8 cellular contexts compared by ENCODE assay signal in the genomic region with DNA sequence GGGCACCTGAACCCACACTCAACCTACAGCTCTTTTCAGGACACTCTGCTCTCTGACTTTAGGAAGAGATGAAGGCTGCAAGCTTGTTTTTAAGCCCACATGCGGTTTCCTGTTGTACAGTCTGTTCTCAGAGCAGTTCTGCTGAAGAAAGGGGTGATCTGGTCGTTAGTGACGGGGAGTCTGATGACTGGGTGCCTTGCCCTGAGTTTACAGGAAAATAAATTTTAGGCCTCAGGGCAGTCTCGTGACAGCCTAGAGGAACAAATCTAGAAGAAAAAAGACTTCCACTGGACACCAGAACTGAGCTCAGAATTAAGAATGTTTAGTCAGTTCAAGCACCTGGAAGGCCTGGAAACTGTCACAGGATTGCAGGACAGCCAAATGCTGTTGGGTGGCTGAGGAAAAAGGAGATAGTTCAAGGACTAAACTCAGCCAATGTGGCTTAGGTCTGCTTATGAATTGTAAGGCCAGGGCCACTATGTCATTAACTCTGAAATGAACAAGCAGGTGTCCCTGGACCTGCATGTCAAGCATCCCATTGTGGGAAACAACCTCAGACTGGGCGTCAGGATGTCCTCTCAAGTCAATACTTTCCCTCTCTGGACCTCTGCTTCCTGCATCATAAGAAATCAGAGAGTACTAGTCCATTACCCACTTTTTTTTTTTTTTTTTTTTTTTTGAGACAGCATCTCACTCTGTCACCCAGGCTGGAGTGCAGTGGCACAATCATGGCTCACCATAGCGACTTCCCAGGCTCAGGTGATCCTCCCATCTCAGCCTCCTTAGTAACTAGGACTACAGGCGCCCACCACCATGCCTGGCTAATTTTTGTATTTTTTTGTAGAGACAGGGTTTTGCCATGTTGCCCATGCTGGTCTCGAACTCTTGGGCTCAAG. TPM values are rescaled to one million over a fixed set of nuclear protein-coding genes. Genes with fewer than 3 reads are reported as not detected.
A peak's percentile ranks its signal among the peaks of the same experiment; 100 is the strongest.
DNase-seq lines count a peak whose midpoint lies in the region; ATAC-seq and TF ChIP-seq lines count a peak whose summit lies in the region.

No MANE protein-coding gene starts in this region.

- H3K4me3 Mint-ChIP-seq in naive thymus-derived CD4-positive, alpha-beta T cell, result peak overlapping the region; percentile 67 to 100 (median 98)

- CTCF ChIA-PET in naive thymus-derived CD4-positive, alpha-beta T cell (lab: Charles Lee), result interaction anchor here (0.8 to 2.9 kb wide), 4 partner anchors 10 to 406 kb away, joined by 3 to 27 read pairs (median 5); no protein-coding TSS in a partner anchor

- DNase-seq in activated naive CD8-positive, alpha-beta T cell treated with anti-CD3 and anti-CD28 coated beads, Interleukin-2, amount 50 U/mL, for 16 hours (ENCODE audit: low read depth, low spot score), result peak; percentile 20
- peak in 8 of 9 donors; percentile 62 to 91 (median 86) for DNase-seq in naive thymus-derived CD4-positive, alpha-beta T cell
- no peak for DNase-seq in EL
- DNase-seq in hippocampal formation (lab: John Stamatoyannopoulos, UW), result no peak

- no peaks in the 10 kb centered on the region for H3K79me2 ChIP-seq in SU-DHL-6 (ENCODE audit: insufficient read depth, low read length)

- no peaks in the 10 kb centered on the region for H3K27me3 ChIP-seq in SU-DHL-6 (ENCODE audit: low read length)
- H3K27me3 ChIP-seq in naive thymus-derived CD4-positive, alpha-beta T cell (ENCODE audit: control insufficient read depth in 2 of 2, insufficient read depth in 2 of 2, low read length in 2 of 2), result no peaks in the 10 kb centered on the region

- H4K20me1 ChIP-seq in SU-DHL-6 (ENCODE audit: low read depth, low read length), result no peaks in the 10 kb centered on the region

- H3K36me3 ChIP-seq in SU-DHL-6 (ENCODE audit: low read length), result no peaks in the 10 kb centered on the region
- H3K36me3 ChIP-seq in naive thymus-derived CD4-positive, alpha-beta T cell (ENCODE audit: control insufficient read depth in 2 of 3, insufficient read depth in 3 of 3, low read length in 3 of 3), result peaks cover 53 to 83% (median 80%) of the 10 kb centered on the region in 3 experiments

- H2AFZ ChIP-seq in SU-DHL-6 (ENCODE audit: low read depth, low read length, severe bottlenecking), result no peak overlapping the region

- H3K4me3 ChIP-seq in SU-DHL-6 (ENCODE audit: insufficient read depth, low read length, poor library complexity, severe bottlenecking), result no peak overlapping the region
- peak overlapping the region; percentile 14 for H3K4me3 ChIP-seq in naive thymus-derived CD4-positive, alpha-beta T cell (ENCODE audit: low read length)

- no peaks in the 10 kb centered on the region for H3K27me3 Mint-ChIP-seq in naive thymus-derived CD4-positive, alpha-beta T cell

- H3K9me3 ChIP-seq in SU-DHL-6 (ENCODE audit: insufficient read depth, low read length), result no peaks in the 10 kb centered on the region
- H3K9me3 ChIP-seq in naive thymus-derived CD4-positive, alpha-beta T cell (ENCODE audit: control insufficient read depth in 2 of 3, low read length in 3 of 3), result no peaks in the 10 kb centered on the region

- H3K4me2 ChIP-seq in SU-DHL-6 (ENCODE audit: low read depth, low read length, poor library complexity, severe bottlenecking), result peak overlapping the region; percentile 16

- H3K9ac ChIP-seq in SU-DHL-6 (ENCODE audit: low read length), result peak overlapping the region; percentile 12; the same call in 1 of the 2 replicates

- peaks cover 10 to 82% (median 78%) of the 10 kb centered on the region in 5 donors for H3K36me3 Mint-ChIP-seq in naive thymus-derived CD4-positive, alpha-beta T cell

- H3F3A ChIP-seq in SU-DHL-6 (ENCODE audit: insufficient read depth), result peaks cover 40% of the 10 kb centered on the region

- peaks cover 38 to 76% (median 71%) of the 10 kb centered on the region in 7 donors for H3K4me1 Mint-ChIP-seq in naive thymus-derived CD4-positive, alpha-beta T cell

- peaks cover 59 to 76% of the 10 kb centered on the region in 2 donors for H3K4me1 ChIP-seq in naive thymus-derived CD4-positive, alpha-beta T cell (ENCODE audit: control insufficient read depth in 2 of 2, insufficient read depth in 2 of 2, low read length in 2 of 2)

- H3K27ac ChIP-seq in 22Rv1, result peak overlapping the region; percentile 44
- peak overlapping the region; percentile 75 for H3K27ac ChIP-seq in SU-DHL-6 (ENCODE audit: low read depth, low read length)
- H3K27ac ChIP-seq in naive thymus-derived CD4-positive, alpha-beta T cell (ENCODE audit: low read depth, low read length), result peak overlapping the region; percentile 100

- peak; percentile 53 for ATAC-seq in naive thymus-derived CD4-positive, alpha-beta T cell
- ATAC-seq in GM21381 (IDR thresholded peaks at IDR 0.05; ENCODE audit: unreplicated experiment) (no peak), GM18858 (IDR thresholded peaks at IDR 0.05; ENCODE audit: unreplicated experiment) (no peak)

- TF ChIP-seq CTCF in 22Rv1 (IDR thresholded peaks at IDR 0.05) (no peak), SU-DHL-6 (IDR thresholded peaks at IDR 0.05; ENCODE audit: insufficient read depth, low read length, poor library complexity, severe bottlenecking) (no peak)

- H3K9me3 Mint-ChIP-seq in naive thymus-derived CD4-positive, alpha-beta T cell, result peaks cover 0 to 11% (median 0%) of the 10 kb centered on the region in 11 donors

- intact Hi-C loops in naive thymus-derived CD4-positive, alpha-beta T cell (cut with micrococcal nuclease), result no loop called here

- H3K9me2 ChIP-seq in SU-DHL-6 (replicated peaks; ENCODE audit: insufficient read depth, low read length), result no peaks in the 10 kb centered on the region

- POLR2A ChIA-PET in naive thymus-derived CD4-positive, alpha-beta T cell (lab: Charles Lee), result interaction anchor here (0.6 to 35.9 kb wide), 16 partner anchors 4 to 654 kb away, joined by 3 to 2331 read pairs (median 4); a partner anchor contains a TSS

- H3K27ac Mint-ChIP-seq in naive thymus-derived CD4-positive, alpha-beta T cell, result peak overlapping the region; percentile 95 to 100 (median 99)

RNA-seq across cellular contexts. Expression of a gene that starts 5.7 kb away (rescaled TPM):
- total RNA-seq in naive thymus-derived CD4-positive, alpha-beta T cell, result 100 to 1,000 TPM in 4 of 5 experiments, 10 to 100 TPM in 1; 72.8 to 638 (median 594) TPM
- polyA plus RNA-seq in naive thymus-derived CD4-positive, alpha-beta T cell, result 100 to 1,000 TPM; 606 to 941 TPM

RNA-seq across cellular contexts. Expression of a gene that starts 59.5 kb away (rescaled TPM):
- total RNA-seq in naive thymus-derived CD4-positive, alpha-beta T cell, result 10 to 100 TPM; 35.9 to 61.3 (median 55.2) TPM
- polyA plus RNA-seq in naive thymus-derived CD4-positive, alpha-beta T cell, result 10 to 100 TPM; 15.1 to 26.0 TPM

Comparison
In these comparisons a context has a peak if more than half of its experiments do, and no peak if none do; other contexts are left out.
1. H3K27ac ChIP-seq: peak in every context shown above with its lines; median percentile 100 in naive thymus-derived CD4-positive, alpha-beta T cell; 75 in SU-DHL-6; 44 in 22Rv1.
2. DNase-seq: peak in activated naive CD8-positive, alpha-beta T cell treated with anti-CD3 and anti-CD28 coated beads, Interleukin-2, amount 50 U/mL, for 16 hours (single experiment) and naive thymus-derived CD4-positive, alpha-beta T cell (8 of 9); none in EL (single experiment) and hippocampal formation (0 of 2).